Comparison of ENCODE assay signal across 15 cellular contexts in genomic region chr6:53628354-53629119, GRCh38. TPM values are rescaled to one million over a fixed set of nuclear protein-coding genes. Genes with fewer than 3 reads are reported as not detected.
DNase-seq lines count a peak whose midpoint lies in the region; ATAC-seq and TF ChIP-seq lines count a peak whose summit lies in the region.
"Had no signal": no experiment of that assay in that cellular context is flagged by ENCODE, and none has a peak within 500 bp of the region (broad histone marks: within the 10 kb centered on the region; RNA-seq: fewer than 3 reads in every experiment).

No MANE protein-coding gene starts in this region.

- H3K4me2 ChIP-seq in mammary epithelial cell (ENCODE audit: insufficient read depth, low read depth, low read length), result peak overlapping the region; percentile 85
- no peak overlapping the region for H3K4me2 ChIP-seq in mesenchymal stem cell (ENCODE audit: low read length, poor library complexity, severe bottlenecking)
- H3K4me2 ChIP-seq: KMS-11 had no signal

- H3K18ac ChIP-seq in mesenchymal stem cell (ENCODE audit: low read depth in 1 of 2, low read length in 2 of 2), result no peak overlapping the region

- DNase-seq in NCI-H1105 treated with DMSO at 0.1 percent for 48 hours (lab: John Stamatoyannopoulos, UW), result peak; percentile 6
- no peak for DNase-seq in NCI-H1105 (lab: John Stamatoyannopoulos, UW)
- peak; percentile 94 for DNase-seq in mammary epithelial cell
- DNase-seq in mesenchymal stem cell, result no peak
- DNase-seq in vagina (ENCODE audit: extremely low spot score in 2 of 2), result no peak
- DNase-seq in stimulated activated CD4-positive, alpha-beta T cell treated with anti-CD3 and anti-CD28 coated beads, Interleukin-1b, Interleukin-23, amount 100 ng/mL, for 48 hours, result no peak
- no peak for DNase-seq in NAMALWA (ENCODE audit: low spot score)
- DNase-seq: activated CD4-positive, alpha-beta T cell treated with anti-CD3 and anti-CD28 coated beads, Interleukin-2, amount 10 ng/mL, durations not matched to agents 24 days and 14 days; activated naive CD4-positive, alpha-beta T cell; colonic mucosa; hippocampal formation; NCI-H526 treated with DMSO at 0.1 percent for 48 hours; spleen had no signal

- H3K27ac ChIP-seq in mammary epithelial cell (ENCODE audit: insufficient read depth, low read depth, low read length) (peak overlapping the region; percentile 99), mesenchymal stem cell (ENCODE audit: low read length, poor library complexity, severe bottlenecking) (no peak overlapping the region), vagina (peak overlapping the region; percentile 34)
- H3K27ac ChIP-seq: colonic mucosa, KMS-11, spleen had no signal

- H2BK15ac ChIP-seq in mesenchymal stem cell (ENCODE audit: low read depth, poor library complexity, severe bottlenecking), result no peak overlapping the region

- H2BK12ac ChIP-seq in mesenchymal stem cell (ENCODE audit: low read length in 2 of 2), result no peak overlapping the region

- H3K4ac ChIP-seq in mesenchymal stem cell (ENCODE audit: low read depth in 1 of 2, low read length in 2 of 2), result no peak overlapping the region

- no peak for TF ChIP-seq CTCF in mammary epithelial cell (conservative IDR thresholded peaks at IDR 0.05 in 1 of 2, IDR thresholded peaks at IDR 0.05 in 1 of 2; ENCODE audit: extremely low read depth in 1 of 2, insufficient read depth in 1 of 2, low read depth in 1 of 2, low read length in 2 of 2)
- no peak for TF ChIP-seq CTCF in vagina (IDR thresholded peaks at IDR 0.05)

- H2BK120ac ChIP-seq in mesenchymal stem cell (ENCODE audit: low read depth, low read length), result no peak overlapping the region

- no peak overlapping the region for H2BK5ac ChIP-seq in mesenchymal stem cell (ENCODE audit: low read depth, low read length, poor library complexity, severe bottlenecking)

- H3K36me3 ChIP-seq in mammary epithelial cell (ENCODE audit: insufficient read depth, low read length) (no peaks in the 10 kb centered on the region), mesenchymal stem cell (ENCODE audit: control insufficient read depth in 1 of 2, insufficient read depth in 2 of 2, low read depth in 1 of 2, low read length in 2 of 2) (no peaks in the 10 kb centered on the region), vagina (no peaks in the 10 kb centered on the region)
- H3K36me3 ChIP-seq: colonic mucosa, spleen had no signal

- no peaks in the 10 kb centered on the region for H4K20me1 ChIP-seq in mammary epithelial cell (ENCODE audit: insufficient read depth, low read length)

- H3K9me3 ChIP-seq in mammary epithelial cell (replicated peaks; ENCODE audit: insufficient read depth, low read length) (no peaks in the 10 kb centered on the region), mesenchymal stem cell (ENCODE audit: control insufficient read depth, low read length) (no peaks in the 10 kb centered on the region), vagina (no peaks in the 10 kb centered on the region)
- H3K9me3 ChIP-seq: colonic mucosa, spleen had no signal

- H4K8ac ChIP-seq in mesenchymal stem cell (ENCODE audit: low read length), result no peak overlapping the region

- in situ Hi-C loops in mammary epithelial cell (cut with MboI; ENCODE audit: low sequenced_read_pairs in 2 of 2), result no loop called here

- no peaks in the 10 kb centered on the region for H3K79me2 ChIP-seq in mammary epithelial cell (ENCODE audit: insufficient read depth, low read length)

- H2AFZ ChIP-seq in mammary epithelial cell (ENCODE audit: low read depth, low read length) (peak overlapping the region; percentile 77), mesenchymal stem cell (ENCODE audit: low read depth, low read length) (no peak overlapping the region)

- no peak overlapping the region for H2AK5ac ChIP-seq in mesenchymal stem cell (ENCODE audit: low read length, severe bottlenecking)

- CTCF ChIA-PET in mammary epithelial cell (lab: Charles Lee; ENCODE audit: low non-redundant PET), result no interaction called here

- no peaks in the 10 kb centered on the region for H3K79me1 ChIP-seq in mesenchymal stem cell (replicated peaks; ENCODE audit: low read length, poor library complexity, severe bottlenecking)

- H3K4me1 ChIP-seq in mammary epithelial cell (ENCODE audit: insufficient read depth, low read length) (peaks cover 42% of the 10 kb centered on the region), mesenchymal stem cell (ENCODE audit: control insufficient read depth, insufficient read depth, low read depth, low read length) (no peaks in the 10 kb centered on the region), vagina (peaks cover 23% of the 10 kb centered on the region)
- H3K4me1 ChIP-seq: colonic mucosa, spleen had no signal

- H3K23ac ChIP-seq in mesenchymal stem cell (ENCODE audit: low read length in 2 of 2), result no peak overlapping the region

- H3K9ac ChIP-seq in mammary epithelial cell (ENCODE audit: insufficient read depth, low read length), result peak overlapping the region; percentile 94
- peak overlapping the region; percentile 23 for H3K9ac ChIP-seq in mesenchymal stem cell (ENCODE audit: low read length)
- H3K9ac ChIP-seq: KMS-11 had no signal

- 4% methylated on average over 4 of the region's 5 CpGs for WGBS in mammary epithelial cell (ENCODE audit: low coverage, missing lambda C conversion rate)
- WGBS in mesenchymal stem cell, result 100% methylated on average over 2 of the region's 5 CpGs

- H4K91ac ChIP-seq in mesenchymal stem cell (ENCODE audit: low read length), result no peak overlapping the region

- no peak for ATAC-seq in GM18858 (IDR thresholded peaks at IDR 0.05; ENCODE audit: unreplicated experiment)

- H3K27me3 ChIP-seq in mammary epithelial cell (ENCODE audit: insufficient read depth, low read length) (no peaks in the 10 kb centered on the region), mesenchymal stem cell (ENCODE audit: control insufficient read depth in 1 of 2, insufficient read depth in 1 of 2, low read length in 2 of 2) (peaks cover 0 to 16% of the 10 kb centered on the region in 2 experiments), vagina (no peaks in the 10 kb centered on the region)
- H3K27me3 ChIP-seq: colonic mucosa, spleen had no signal

- TF ChIP-seq POLR2A in vagina (IDR thresholded peaks at IDR 0.05), result no peak

- no peak overlapping the region for H3K14ac ChIP-seq in mesenchymal stem cell (ENCODE audit: low read length in 2 of 2)

- intact Hi-C loops in mammary epithelial cell (cut with micrococcal nuclease), result loop anchor here (1.0 to 2.0 kb wide), 4 partner anchors 12 to 83 kb away; partner anchors contain the start of gene GCLC
- intact Hi-C loops in vagina (cut with DNase I), result no loop called here

- TSS peak; percentile 94 for BruUV-seq in mammary epithelial cell (replicated peaks; lab: Mats Ljungman, UMichigan)

- H3K4me3 ChIP-seq in mammary epithelial cell (replicated peaks in 1 of 3; ENCODE audit: insufficient read depth in 1 of 3, low read depth in 2 of 3, low read length in 3 of 3) (peak overlapping the region; percentile 4 to 37 (median 14)), mesenchymal stem cell (ENCODE audit: insufficient read depth in 1 of 2, low read depth in 1 of 2, low read length in 2 of 2) (peak overlapping the region in 1 of 2 experiments; percentile 34), vagina (peak overlapping the region in 1 of 2 donors; percentile 8)
- H3K4me3 ChIP-seq: colonic mucosa, spleen had no signal

- dilution Hi-C loops in mammary epithelial cell (cut with HindIII; ENCODE audit: low sequenced_read_pairs), result no loop called here

RNA-seq across cellular contexts. Expression of gene KLHL31, which starts 37.0 kb away (rescaled TPM):
- total RNA-seq in mammary epithelial cell, result under 1 TPM; 0.28 to 0.33 TPM
- polyA plus RNA-seq in mammary epithelial cell, result 0.06 TPM
- not detected for polyA minus RNA-seq in mammary epithelial cell
- polyA plus RNA-seq in mesenchymal stem cell (2013, experiment 1 of 2), result 0.01 TPM
- 0.04 TPM for polyA plus RNA-seq in mesenchymal stem cell (2013, experiment 2 of 2)
- total RNA-seq in vagina, result 0.74 TPM

Comparison
In these comparisons a context has a peak if more than half of its experiments do, and no peak if none do; other contexts are left out.
1. DNase-seq: peak in NCI-H1105 treated with DMSO at 0.1 percent for 48 hours (single experiment) and mammary epithelial cell (single experiment); none in NCI-H1105 (single experiment), mesenchymal stem cell (single experiment), vagina (0 of 2), stimulated activated CD4-positive, alpha-beta T cell treated with anti-CD3 and anti-CD28 coated beads, Interleukin-1b, Interleukin-23, amount 100 ng/mL, for 48 hours (single experiment) and NAMALWA (single experiment).